Comparison of ENCODE assay signal across 9 cellular contexts in genomic region chr6:108805611-108806181, GRCh38. TPM values are rescaled to one million over a fixed set of nuclear protein-coding genes. Genes with fewer than 3 reads are reported as not detected.
DNase-seq lines count a peak whose midpoint lies in the region; ATAC-seq, FAIRE-seq and TF ChIP-seq lines count a peak whose summit lies in the region.
"Had no signal": no experiment of that assay in that cellular context is flagged by ENCODE, and none has a peak within 500 bp of the region (broad histone marks: within the 10 kb centered on the region; RNA-seq: fewer than 3 reads in every experiment).

No MANE protein-coding gene starts in this region.

- no peaks in the 10 kb centered on the region for H4K20me1 ChIP-seq in HepG2 (ENCODE audit: insufficient read depth, low read length)

- H3K9ac ChIP-seq in HepG2 (ENCODE audit: insufficient read depth, low read depth, low read length) = no peak overlapping the region

- no peaks in the 10 kb centered on the region for H3K9me3 ChIP-seq in HepG2 (ENCODE audit: low read length)

- no peaks in the 10 kb centered on the region for H3K79me2 ChIP-seq in HepG2 (ENCODE audit: insufficient read depth, low read length)

- no peak for TF ChIP-seq RAD21 in HepG2 (CRISPR knock-in tag; IDR thresholded peaks at IDR 0.05)

- peaks cover 1% of the 10 kb centered on the region for H3K27me3 Mint-ChIP-seq in activated CD4-positive, alpha-beta memory T cell treated with anti-CD3 and anti-CD28 coated beads, Interleukin-2, amount 10 ng/mL, durations not matched to agents 7 days and 5 days

- POLR2A ChIA-PET in HepG2 (lab: Yijun Ruan, JAX) = no interaction called here
- POLR2A ChIA-PET in activated CD4-positive, alpha-beta memory T cell treated with anti-CD3 and anti-CD28 coated beads, Interleukin-2, amount 10 ng/mL, durations not matched to agents 7 days and 5 days (lab: Charles Lee) = interaction anchor here (1.7 kb wide), 1 partner anchor 248 kb away, joined by 3 read pairs; no protein-coding TSS in a partner anchor

- no peaks in the 10 kb centered on the region for H3K36me3 ChIP-seq in HepG2 (replicated peaks in 1 of 2; ENCODE audit: control insufficient read depth in 1 of 2, insufficient read depth in 2 of 2, low read length in 2 of 2)

- no peak overlapping the region for H2AFZ ChIP-seq in HepG2 (ENCODE audit: low read length)

- ATAC-seq in GM18873 (IDR thresholded peaks at IDR 0.05; ENCODE audit: low FRiP score, unreplicated experiment) (peak; percentile 78), GM21786 (IDR thresholded peaks at IDR 0.05; ENCODE audit: unreplicated experiment) (peak; percentile 76), HepG2 (no peak; the same call in 2 of the 3 replicates)

- H3K4me1 Mint-ChIP-seq in activated CD4-positive, alpha-beta memory T cell treated with anti-CD3 and anti-CD28 coated beads, Interleukin-2, amount 10 ng/mL, durations not matched to agents 7 days and 5 days = peaks cover 22% of the 10 kb centered on the region

- no peaks in the 10 kb centered on the region for H3K36me3 Mint-ChIP-seq in activated CD4-positive, alpha-beta memory T cell treated with anti-CD3 and anti-CD28 coated beads, Interleukin-2, amount 10 ng/mL, durations not matched to agents 7 days and 5 days (ENCODE audit: low read depth)

- H3K4me1 ChIP-seq in HepG2 (ENCODE audit: insufficient read depth, low read length) = peaks cover 17% of the 10 kb centered on the region

- intact Hi-C loops in HepG2 (cut with micrococcal nuclease; ENCODE audit: unreplicated experiment) = no loop called here

- in situ Hi-C loops in KBM-7 (cut with MboI; ENCODE audit: low pct_unique_long_range_greater_than_20kb, low sequenced_read_pairs) (no loop called here), HepG2 (cut with HindIII; ENCODE audit: extremely low pct_ligation_motif_present, low pct_unique_long_range_greater_than_20kb) (no loop called here)

- TF ChIP-seq CTCF in HepG2 (CRISPR knock-in tag; IDR thresholded peaks at IDR 0.05) = no peak

- BruUV-seq in HepG2 (replicated peaks; lab: Mats Ljungman, UMichigan) = no TSS peak

- no peak for TF ChIP-seq EP300 in HepG2 (IDR thresholded peaks at IDR 0.05; ENCODE audit: low read depth in 2 of 2, low read length in 2 of 2)
- no peak for TF ChIP-seq EP300 in HepG2 (CRISPR knock-in tag; IDR thresholded peaks at IDR 0.05; ENCODE audit: borderline replicate concordance)

- H3K27ac ChIP-seq in HepG2 (ENCODE audit: extremely low read length, insufficient read depth, low read length) = no peak overlapping the region

- H3K4me2 ChIP-seq in HepG2 (ENCODE audit: low read depth, low read length) = no peak overlapping the region

- 20% methylated on average over 4 of the region's 6 CpGs for WGBS in HepG2 (ENCODE audit: low lambda C conversion rate)

- no peak overlapping the region for H3K27ac Mint-ChIP-seq in activated CD4-positive, alpha-beta memory T cell treated with anti-CD3 and anti-CD28 coated beads, Interleukin-2, amount 10 ng/mL, durations not matched to agents 7 days and 5 days

- no peak for TF ChIP-seq POLR2A in HepG2 (IDR thresholded peaks at IDR 0.05; ENCODE audit: insufficient read depth in 1 of 2, low read depth in 2 of 2, low read length in 2 of 2)

- no peak overlapping the region for H3K4me3 Mint-ChIP-seq in activated CD4-positive, alpha-beta memory T cell treated with anti-CD3 and anti-CD28 coated beads, Interleukin-2, amount 10 ng/mL, durations not matched to agents 7 days and 5 days

- H3K27me3 ChIP-seq in HepG2 (ENCODE audit: control insufficient read depth in 1 of 2, insufficient read depth in 2 of 2, low read length in 2 of 2) = peaks cover 0 to 17% of the 10 kb centered on the region in 2 experiments; a peak in 2 of 5 replicates

- DNase-seq in KBM-7 (peak; percentile 48), HepG2 (ENCODE audit: low spot score) (no peak), DMS153 treated with DMSO at 0.1 percent for 48 hours (lab: John Stamatoyannopoulos, UW; ENCODE audit: unreplicated experiment) (no peak), NCI-H2107 treated with DMSO at 0.1 percent for 48 hours (lab: John Stamatoyannopoulos, UW; ENCODE audit: unreplicated experiment) (no peak)
- DNase-seq in activated CD4-positive, alpha-beta memory T cell treated with anti-CD3 and anti-CD28 coated beads, Interleukin-2, amount 10 ng/mL, durations not matched to agents 7 days and 5 days = no peak
- no peak for DNase-seq in activated CD4-positive, alpha-beta T cell treated with anti-CD3 and anti-CD28 coated beads, Interleukin-2, amount 50 U/mL, for 1 hour

- CTCF ChIA-PET in HepG2 (lab: Yijun Ruan, JAX; ENCODE audit: low intra/inter-chr PET ratio, low total read pairs) = no interaction called here
- CTCF ChIA-PET in activated CD4-positive, alpha-beta memory T cell treated with anti-CD3 and anti-CD28 coated beads, Interleukin-2, amount 10 ng/mL, durations not matched to agents 7 days and 5 days (lab: Charles Lee) = interaction anchor here (0.9 to 1.5 kb wide), 2 partner anchors 8 to 244 kb away, joined by 3 read pairs; no protein-coding TSS in a partner anchor

- no peak overlapping the region for H3K4me3 ChIP-seq in HepG2 (replicated peaks in 1 of 3; ENCODE audit: insufficient read depth in 1 of 3, low read depth in 2 of 3, low read length in 3 of 3)

- H3K9me3 Mint-ChIP-seq in activated CD4-positive, alpha-beta memory T cell treated with anti-CD3 and anti-CD28 coated beads, Interleukin-2, amount 10 ng/mL, durations not matched to agents 7 days and 5 days = no peaks in the 10 kb centered on the region

- no peak for FAIRE-seq in HepG2 (lab: Jason Lieb, UNC)
- FAIRE-seq: TTC549 had no signal

TF ChIP-seq in HepG2, 621 proteins besides CTCF, POLR2A, EP300 and RAD21 (continues in another document):
- TF ChIP-seq NR2F6 (IDR thresholded peaks at IDR 0.05) (no peak), NR2F6 (CRISPR knock-in tag; IDR thresholded peaks at IDR 0.05) (0 out of 2 replicates have a peak, but pooled peaks have one; percentile 13), ZNF687 (CRISPR knock-in tag; IDR thresholded peaks at IDR 0.05) (no peak), SOX6 (IDR thresholded peaks at IDR 0.05) (no peak), SOX6 (CRISPR knock-in tag; IDR thresholded peaks at IDR 0.05) (0 out of 2 replicates have a peak, but pooled peaks have one; percentile 12), RARA (CRISPR knock-in tag; IDR thresholded peaks at IDR 0.05) (peak; percentile 41; the same call in 1 of the 2 replicates), ZNF260 (CRISPR knock-in tag; IDR thresholded peaks at IDR 0.05; ENCODE audit: borderline replicate concordance, low read depth) (no peak)

RNA-seq across cellular contexts. Expression of gene ARMC2, which starts 42.5 kb away (rescaled TPM):
- total RNA-seq in HepG2 (2016; rRNA removed; fragmentation: Illumina TruSeq; extraction: Trizol) = 3.2 and 4.4 TPM in 2 replicates
- 2.7 and 3.0 TPM in 2 replicates for total RNA-seq in HepG2 (2016; cell fraction: cytosol; rRNA removed; fragmentation: Illumina TruSeq; extraction: Trizol; ENCODE audit: low read depth)
- 3.0 and 3.8 TPM in 2 replicates for total RNA-seq in HepG2 (2016; cell fraction: insoluble cytoplasmic fraction; rRNA removed; fragmentation: Illumina TruSeq; extraction: Trizol)
- total RNA-seq in HepG2 (2016; cell fraction: membrane; rRNA removed; fragmentation: Illumina TruSeq; extraction: Trizol) = 3.9 and 4.8 TPM in 2 replicates
- total RNA-seq in HepG2 (2016; cell fraction: nucleus; rRNA removed; fragmentation: Illumina TruSeq; extraction: Trizol) = 3.3 and 4.0 TPM in 2 replicates
- 1.4 and 2.2 TPM in 2 replicates for polyA plus RNA-seq in HepG2 (2011; rRNA removed)
- 1.1 and 2.0 TPM in 2 replicates for polyA plus RNA-seq in HepG2 (2011; cell fraction: cytosol; rRNA removed)
- 0.93 and 2.3 TPM in 2 replicates for polyA plus RNA-seq in HepG2 (2011; cell fraction: nucleus; rRNA removed)
- 1.1 and 1.8 TPM in 2 replicates for polyA plus RNA-seq in HepG2 (2012)
- 4.8 and 5.1 TPM in 2 replicates for polyA plus RNA-seq in HepG2 (2016; cell fraction: cytosol; fragmentation: Illumina TruSeq; extraction: Trizol; ENCODE audit: low read depth)
- polyA plus RNA-seq in HepG2 (2016; cell fraction: insoluble cytoplasmic fraction; fragmentation: Illumina TruSeq; extraction: Trizol; ENCODE audit: low read depth) = 2.6 and 3.1 TPM in 2 replicates
- 3.6 and 4.0 TPM in 2 replicates for polyA plus RNA-seq in HepG2 (2016; cell fraction: membrane; fragmentation: Illumina TruSeq; extraction: Trizol; ENCODE audit: low read depth)
- 4.9 and 5.6 TPM in 2 replicates for polyA plus RNA-seq in HepG2 (2016; cell fraction: nucleus; fragmentation: Illumina TruSeq; extraction: Trizol; ENCODE audit: insufficient read depth, low read depth)
- polyA minus RNA-seq in HepG2 (2011; rRNA and poly(A)+ RNA removed; ENCODE audit: low replicate concordance) = 2.0 and 2.2 TPM in 2 replicates
- 1.8 and 2.2 TPM in 2 replicates for polyA minus RNA-seq in HepG2 (2011; cell fraction: cytosol; rRNA and poly(A)+ RNA removed)
- 3.2 and 4.6 TPM in 2 replicates for polyA minus RNA-seq in HepG2 (2011; cell fraction: nucleus; rRNA and poly(A)+ RNA removed)
- 10 to 100 TPM; 12.2 to 13.6 TPM for total RNA-seq in activated CD4-positive, alpha-beta memory T cell treated with anti-CD3 and anti-CD28 coated beads, Interleukin-2, amount 10 ng/mL, durations not matched to agents 7 days and 5 days
